Comparison of ENCODE assay signal across 8 cellular contexts in genomic region chr11:124586247-124586860, GRCh38. TPM values are rescaled to one million over a fixed set of nuclear protein-coding genes. Genes with fewer than 3 reads are reported as not detected.
DNase-seq lines count a peak whose midpoint lies in the region; ATAC-seq and TF ChIP-seq lines count a peak whose summit lies in the region.

No MANE protein-coding gene starts in this region.

- H3K4me1 Mint-ChIP-seq in T-helper 2 cell treated with Interferon-gamma antibody and Interleukin-4, amounts not matched to agents 5 μg/mL and 100 μg/mL, for 36 hours (ENCODE audit: low read depth): no peaks in the 10 kb centered on the region

- ATAC-seq in GM18517 (IDR thresholded peaks at IDR 0.05; ENCODE audit: unreplicated experiment): peak; percentile 59
- peak; percentile 40 for ATAC-seq in left colon
- no peak for ATAC-seq in GM21737 (IDR thresholded peaks at IDR 0.05; ENCODE audit: unreplicated experiment)

- H3K27ac Mint-ChIP-seq in T-helper 2 cell treated with Interferon-gamma antibody and Interleukin-4, amounts not matched to agents 5 μg/mL and 100 μg/mL, for 36 hours: no peak overlapping the region

- H3K27me3 Mint-ChIP-seq in T-helper 2 cell treated with Interferon-gamma antibody and Interleukin-4, amounts not matched to agents 5 μg/mL and 100 μg/mL, for 36 hours (ENCODE audit: low read depth): peaks cover 15% of the 10 kb centered on the region

- H3K27ac ChIP-seq in breast epithelium: no peak overlapping the region

- H3K27me3 ChIP-seq in breast epithelium: no peaks in the 10 kb centered on the region

- no peaks in the 10 kb centered on the region for H3K9me3 ChIP-seq in breast epithelium

- peak; percentile 77 for TF ChIP-seq CTCF in AG10803 (conservative IDR thresholded peaks at IDR 0.05; ENCODE audit: low read length)
- peak in 2 of 3 donors; percentile 33 to 57 for TF ChIP-seq CTCF in breast epithelium (IDR thresholded peaks at IDR 0.05)

- H3K36me3 Mint-ChIP-seq in T-helper 2 cell treated with Interferon-gamma antibody and Interleukin-4, amounts not matched to agents 5 μg/mL and 100 μg/mL, for 36 hours (ENCODE audit: low read depth): no peaks in the 10 kb centered on the region

- H3K36me3 ChIP-seq in breast epithelium: no peaks in the 10 kb centered on the region

- intact Hi-C loops in breast epithelium (cut with DNase I; ENCODE audit: low total_unique reads) (no loop called here), left colon (cut with DNase I, micrococcal nuclease) (loop anchor here in 1 of 2 donors (5.0 to 10.0 kb wide), 2 partner anchors 172 to 514 kb away; no protein-coding TSS in a partner anchor)

- H3K4me1 ChIP-seq in breast epithelium: no peaks in the 10 kb centered on the region

- DNase-seq in AG10803 (ENCODE audit: low read depth): peak; percentile 61
- peak; percentile 33 for DNase-seq in MV-4-11 (lab: John Stamatoyannopoulos, UW)
- DNase-seq in T-helper 2 cell treated with Interferon-gamma antibody and Interleukin-4, amounts not matched to agents 5 μg/mL and 100 μg/mL, for 36 hours (ENCODE audit: low spot score): peak; percentile 18
- no peak for DNase-seq in breast epithelium (ENCODE audit: low spot score in 2 of 2)
- peak in 1 of 2 donors; percentile 74 for DNase-seq in left colon
- DNase-seq in stimulated activated CD8-positive, alpha-beta memory T cell treated with anti-CD3 and anti-CD28 coated beads, Interleukin-4, amount 100 ng/mL, for 48 hours: peak; percentile 54

- no peak overlapping the region for H3K4me3 Mint-ChIP-seq in T-helper 2 cell treated with Interferon-gamma antibody and Interleukin-4, amounts not matched to agents 5 μg/mL and 100 μg/mL, for 36 hours

- TF ChIP-seq POLR2A in breast epithelium (IDR thresholded peaks at IDR 0.05): no peak

- no peak overlapping the region for H3K4me3 ChIP-seq in AG10803 (ENCODE audit: low read length)
- H3K4me3 ChIP-seq in breast epithelium: no peak overlapping the region

- H3K9me3 Mint-ChIP-seq in T-helper 2 cell treated with Interferon-gamma antibody and Interleukin-4, amounts not matched to agents 5 μg/mL and 100 μg/mL, for 36 hours: no peaks in the 10 kb centered on the region

RNA-seq across cellular contexts. Expression of gene OR8A1, which starts 16.6 kb away (rescaled TPM):
- total RNA-seq in breast epithelium: not detected
- not detected for total RNA-seq in left colon

RNA-seq across cellular contexts. Expression of gene PANX3, which starts 24.9 kb away (rescaled TPM):
- total RNA-seq in breast epithelium (not detected), left colon (not detected)

RNA-seq across cellular contexts. Expression of gene TBRG1, which starts 36.3 kb away (rescaled TPM):
- total RNA-seq in breast epithelium (10 to 100 TPM; 34.7 to 49.0 (median 34.9) TPM), left colon (10 to 100 TPM; 30.7 to 35.5 TPM)

RNA-seq across cellular contexts. Expression of gene OR8B12, which starts 42.9 kb away (rescaled TPM):
- not detected for total RNA-seq in breast epithelium
- total RNA-seq in left colon: not detected

Comparison
In these comparisons a context has a peak if more than half of its experiments do, and no peak if none do; other contexts are left out.
1. DNase-seq: peak in AG10803 (single experiment), MV-4-11 (single experiment), T-helper 2 cell treated with Interferon-gamma antibody and Interleukin-4, amounts not matched to agents 5 μg/mL and 100 μg/mL, for 36 hours (single experiment) and stimulated activated CD8-positive, alpha-beta memory T cell treated with anti-CD3 and anti-CD28 coated beads, Interleukin-4, amount 100 ng/mL, for 48 hours (single experiment); none in breast epithelium (0 of 2).